In genomic region chr19:13971868-13972267, GRCh38 we compare ENCODE assay signal across 4 cellular contexts. TPM values are rescaled to one million over a fixed set of nuclear protein-coding genes. Genes with fewer than 3 reads are reported as not detected.
"Had no signal": no experiment of that assay in that cellular context is flagged by ENCODE, and none has a peak within 500 bp of the region (broad histone marks: within the 10 kb centered on the region; RNA-seq: fewer than 3 reads in every experiment).

No MANE protein-coding gene starts in this region.

RNA-seq across cellular contexts. Expression of gene PODNL1, which starts 33.7 kb away (rescaled TPM):
- total RNA-seq: NCI-H460 had no signal

RNA-seq across cellular contexts. Expression of gene RLN3, which starts 56.1 kb away (rescaled TPM):
- total RNA-seq: LHCN-M2, M059J, MCF 10A, NCI-H460 had no signal
